ENCODE assay signal across 34 cellular contexts in the genomic region with DNA sequence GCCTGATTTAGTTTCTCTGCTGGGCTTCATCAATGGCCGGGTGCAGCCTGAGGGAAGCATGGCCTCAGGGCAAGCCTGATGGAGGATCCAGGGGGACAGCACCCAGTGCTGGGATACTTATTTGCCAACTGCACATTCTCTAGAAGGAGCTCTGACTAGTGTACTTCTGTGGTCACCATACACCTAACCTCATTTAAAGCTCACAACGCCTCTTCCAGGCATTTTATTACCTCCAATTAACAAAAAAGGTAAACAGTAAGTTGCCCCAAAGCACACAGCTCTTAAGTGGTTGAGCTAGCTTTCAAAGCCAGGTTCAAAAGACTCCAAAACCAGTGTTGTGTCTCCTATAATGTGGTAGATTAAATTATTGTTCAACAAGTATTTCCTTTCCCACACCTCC. TPM values are rescaled to one million over a fixed set of nuclear protein-coding genes. Genes with fewer than 3 reads are reported as not detected.
A peak's percentile ranks its signal among the peaks of the same experiment; 100 is the strongest.
DNase-seq lines count a peak whose midpoint lies in the region; ATAC-seq and TF ChIP-seq lines count a peak whose summit lies in the region.
"Had no signal": no experiment of that assay in that cellular context is flagged by ENCODE, and none has a peak within 500 bp of the region (broad histone marks: within the 10 kb centered on the region; RNA-seq: fewer than 3 reads in every experiment).

No MANE protein-coding gene starts in this region.

- no peaks in the 10 kb centered on the region for H3K79me2 ChIP-seq in OCI-LY7 (ENCODE audit: insufficient read depth, low read depth, low read length)

- H2AFZ ChIP-seq in OCI-LY7 (ENCODE audit: low read length): no peak overlapping the region
- H2AFZ ChIP-seq: PC-9 had no signal

- no peak for TF ChIP-seq CTCF in HEK293 (tag by site-specific recombination; IDR thresholded peaks at IDR 0.05)
- no peak for TF ChIP-seq CTCF in Calu3 (IDR thresholded peaks at IDR 0.05; ENCODE audit: unreplicated experiment)
- no peak for TF ChIP-seq CTCF in OCI-LY7 (conservative IDR thresholded peaks at IDR 0.05; ENCODE audit: low read length)

- H3K27me3 Mint-ChIP-seq in memory B cell: no peaks in the 10 kb centered on the region
- no peaks in the 10 kb centered on the region for H3K27me3 Mint-ChIP-seq in Calu3 (ENCODE audit: unreplicated experiment)
- H3K27me3 Mint-ChIP-seq: activated B cell treated with CpG ODN at 0.5 μM for 24 hours; activated CD4-positive, alpha-beta T cell treated with anti-CD3 and anti-CD28 coated beads, Interleukin-2, amount 10 ng/mL, durations not matched to agents 7 days and 5 days; activated naive CD8-positive, alpha-beta T cell treated with anti-CD3 and anti-CD28 coated beads, Interleukin-2, amount 10 ng/mL, durations not matched to agents 7 days and 5 days; CD4-positive, CD25-positive, alpha-beta regulatory T cell; stimulated activated memory B cell treated with anti-CD40 and anti-IgM and Interleukin-4, amounts not matched to agents 10 μg/mL and 1 μg/mL and 100 μg/mL, for 72 hours had no signal

- peaks cover 3% of the 10 kb centered on the region for H3K9me3 Mint-ChIP-seq in memory B cell
- peaks cover 2% of the 10 kb centered on the region for H3K9me3 Mint-ChIP-seq in Calu3 (ENCODE audit: low read depth, unreplicated experiment)
- H3K9me3 Mint-ChIP-seq: activated CD4-positive, alpha-beta T cell treated with anti-CD3 and anti-CD28 coated beads, Interleukin-2, amount 10 ng/mL, durations not matched to agents 7 days and 5 days; activated naive CD8-positive, alpha-beta T cell treated with anti-CD3 and anti-CD28 coated beads, Interleukin-2, amount 10 ng/mL, durations not matched to agents 7 days and 5 days; activated T-cell treated with anti-CD3 and anti-CD28 coated beads, Interleukin-2, amount 50 U/mL, for 24 hours had no signal

- CTCF ChIA-PET in HEK293 (lab: Yijun Ruan, JAX): interaction anchor here (0.5 kb wide), 1 partner anchor 9 kb away, joined by 3 read pairs; no protein-coding TSS in a partner anchor
- CTCF ChIA-PET in Calu3 (lab: Charles Lee): no interaction called here
- CTCF ChIA-PET in OCI-LY7 (lab: Charles Lee; ENCODE audit: unreplicated experiment): interaction anchor here (1.4 kb wide), 1 partner anchor 142 kb away, joined by 3 read pairs; no protein-coding TSS in a partner anchor

- H3K9me3 ChIP-seq in HEK293 (ENCODE audit: control insufficient read depth, insufficient read depth, low read depth, low read length) (no peaks in the 10 kb centered on the region), OCI-LY7 (ENCODE audit: low read length) (no peaks in the 10 kb centered on the region)
- H3K9me3 ChIP-seq: gastroesophageal sphincter, pancreas, upper lobe of right lung had no signal

- POLR2A ChIA-PET in HEK293 (lab: Yijun Ruan, JAX): interaction anchor here (0.6 kb wide), 1 partner anchor 65 kb away, joined by 3 read pairs; no protein-coding TSS in a partner anchor
- POLR2A ChIA-PET in OCI-LY7 (lab: Charles Lee): interaction anchor here (0.6 to 1.1 kb wide), 3 partner anchors 10 to 186 kb away, joined by 3 read pairs; no protein-coding TSS in a partner anchor

- H3K36me3 ChIP-seq in HEK293 (ENCODE audit: control insufficient read depth in 2 of 2, insufficient read depth in 1 of 2, low read length in 2 of 2): no peaks in the 10 kb centered on the region
- no peaks in the 10 kb centered on the region for H3K36me3 ChIP-seq in OCI-LY7 (ENCODE audit: insufficient read depth, low read length)
- H3K36me3 ChIP-seq: cardiac muscle cell, gastroesophageal sphincter, pancreas, upper lobe of right lung had no signal

- H4K20me1 ChIP-seq in OCI-LY7 (ENCODE audit: insufficient read depth, low read length): no peaks in the 10 kb centered on the region

- intact Hi-C loops in Calu3 (cut with micrococcal nuclease; ENCODE audit: unreplicated experiment): no loop called here
- intact Hi-C loops in OCI-LY7 (cut with micrococcal nuclease; ENCODE audit: unreplicated experiment): no loop called here

- H3K4me1 Mint-ChIP-seq in memory B cell: peaks cover 19% of the 10 kb centered on the region
- peaks cover 7% of the 10 kb centered on the region for H3K4me1 Mint-ChIP-seq in Calu3 (ENCODE audit: low read depth, unreplicated experiment)
- H3K4me1 Mint-ChIP-seq: activated CD4-positive, alpha-beta T cell treated with anti-CD3 and anti-CD28 coated beads, Interleukin-2, amount 10 ng/mL, durations not matched to agents 7 days and 5 days; activated naive CD8-positive, alpha-beta T cell treated with anti-CD3 and anti-CD28 coated beads, Interleukin-2, amount 10 ng/mL, durations not matched to agents 7 days and 5 days; CD4-positive, CD25-positive, alpha-beta regulatory T cell had no signal

- ATAC-seq in memory B cell (ENCODE audit: low read depth) (no peak), GM21515 (IDR thresholded peaks at IDR 0.05; ENCODE audit: unreplicated experiment) (no peak)
- ATAC-seq: gastroesophageal sphincter; left cardiac atrium; pancreas; stimulated activated memory B cell treated with anti-CD40 and anti-IgM and Interleukin-4, amounts not matched to agents 10 μg/mL and 1 μg/mL and 100 μg/mL, for 72 hours; upper lobe of right lung had no signal

- H3K27ac Mint-ChIP-seq in memory B cell (peak overlapping the region; percentile 68), Calu3 (ENCODE audit: unreplicated experiment) (no peak overlapping the region)
- H3K27ac Mint-ChIP-seq: activated naive CD8-positive, alpha-beta T cell treated with anti-CD3 and anti-CD28 coated beads, Interleukin-2, amount 10 ng/mL, durations not matched to agents 7 days and 5 days; activated T-cell treated with anti-CD3 and anti-CD28 coated beads, Interleukin-2, amount 50 U/mL, for 24 hours; CD4-positive, CD25-positive, alpha-beta regulatory T cell had no signal

- H3K4me3 ChIP-seq in HEK293 (ENCODE audit: low read depth, low read length) (no peak overlapping the region), OCI-LY7 (ENCODE audit: low read depth, low read length, poor library complexity, severe bottlenecking) (no peak overlapping the region)
- H3K4me3 ChIP-seq: cardiac muscle cell, gastroesophageal sphincter, pancreas, PC-9, SK-N-MC, upper lobe of right lung had no signal

- H3K9me2 ChIP-seq in OCI-LY7 (ENCODE audit: insufficient read depth, low read length): no peaks in the 10 kb centered on the region

- H3K27ac ChIP-seq in HEK293 (ENCODE audit: extremely low read depth, low read depth, low read length) (peak overlapping the region; percentile 19; the same call in 1 of the 2 replicates), OCI-LY7 (ENCODE audit: low read depth, low read length, poor library complexity, severe bottlenecking) (no peak overlapping the region)
- H3K27ac ChIP-seq: cardiac muscle cell, gastroesophageal sphincter, pancreas, PC-9, SK-N-MC, upper lobe of right lung had no signal

- H3K4me3 Mint-ChIP-seq in memory B cell (no peak overlapping the region), Calu3 (ENCODE audit: low read depth, unreplicated experiment) (no peak overlapping the region)
- H3K4me3 Mint-ChIP-seq: activated B cell treated with CpG ODN at 0.5 μM for 24 hours; activated CD4-positive, alpha-beta T cell treated with anti-CD3 and anti-CD28 coated beads, Interleukin-2, amount 10 ng/mL, durations not matched to agents 7 days and 5 days; activated naive CD8-positive, alpha-beta T cell treated with anti-CD3 and anti-CD28 coated beads, Interleukin-2, amount 10 ng/mL, durations not matched to agents 7 days and 5 days; activated T-cell treated with anti-CD3 and anti-CD28 coated beads, Interleukin-2, amount 50 U/mL, for 24 hours; CD4-positive, CD25-positive, alpha-beta regulatory T cell; stimulated activated memory B cell treated with anti-CD40 and anti-IgM and Interleukin-4, amounts not matched to agents 10 μg/mL and 1 μg/mL and 100 μg/mL, for 72 hours had no signal

- peaks cover 6% of the 10 kb centered on the region for H3K4me1 ChIP-seq in HEK293 (ENCODE audit: control insufficient read depth, insufficient read depth, low read length)
- H3K4me1 ChIP-seq in OCI-LY7 (ENCODE audit: insufficient read depth, low read length, poor library complexity, severe bottlenecking): peaks cover 19% of the 10 kb centered on the region
- H3K4me1 ChIP-seq: gastroesophageal sphincter, pancreas, upper lobe of right lung had no signal

- BruUV-seq in Calu3 (replicated peaks; lab: Mats Ljungman, UMichigan) (no TSS peak), OCI-LY7 (replicated peaks; lab: Mats Ljungman, UMichigan) (no TSS peak)

- H3K4me2 ChIP-seq in OCI-LY7 (ENCODE audit: low read length): no peak overlapping the region
- H3K4me2 ChIP-seq: PC-9 had no signal

- H3K36me3 Mint-ChIP-seq in memory B cell (peaks cover 2% of the 10 kb centered on the region), Calu3 (ENCODE audit: insufficient read depth, unreplicated experiment) (no peaks in the 10 kb centered on the region)
- H3K36me3 Mint-ChIP-seq: activated naive CD8-positive, alpha-beta T cell treated with anti-CD3 and anti-CD28 coated beads, Interleukin-2, amount 10 ng/mL, durations not matched to agents 7 days and 5 days; CD4-positive, CD25-positive, alpha-beta regulatory T cell; stimulated activated memory B cell treated with anti-CD40 and anti-IgM and Interleukin-4, amounts not matched to agents 10 μg/mL and 1 μg/mL and 100 μg/mL, for 72 hours had no signal

- DNase-seq in NCI-H1105 treated with DMSO at 0.1 percent for 48 hours (lab: John Stamatoyannopoulos, UW): peak; percentile 6
- no peak for DNase-seq in NCI-H1105 (lab: John Stamatoyannopoulos, UW)
- DNase-seq in NCI-H748 treated with DMSO at 0.1 percent for 48 hours (lab: John Stamatoyannopoulos, UW): peak; percentile 67
- no peak for DNase-seq in memory B cell (ENCODE audit: low spot score in 2 of 2)
- no peak for DNase-seq in Calu3
- no peak for DNase-seq in OCI-LY7 (ENCODE audit: low spot score)
- DNase-seq: activated B cell treated with CpG ODN at 0.5 μM for 24 hours; activated CD4-positive, alpha-beta T cell treated with anti-CD3 and anti-CD28 coated beads, Interleukin-2, amount 10 ng/mL, durations not matched to agents 7 days and 5 days; activated effector memory CD4-positive, alpha-beta T cell treated with anti-CD3 and anti-CD28 coated beads, Interleukin-2, amount 50 U/mL, for 16 hours; activated naive CD8-positive, alpha-beta T cell treated with anti-CD3 and anti-CD28 coated beads, Interleukin-2, amount 10 ng/mL, durations not matched to agents 7 days and 5 days; activated T-cell treated with anti-CD3 and anti-CD28 coated beads, Interleukin-2, amount 50 U/mL, for 24 hours; aorta; CD4-positive, CD25-positive, alpha-beta regulatory T cell; effector CD4-positive, alpha-beta T cell; H7; hippocampal formation; left cardiac atrium; NCI-H1436 treated with DMSO at 0.1 percent for 48 hours; NCI-H226; pancreas; PC-9; retina; upper lobe of right lung had no signal

TF ChIP-seq in HEK293, 187 proteins besides CTCF, POLR2A, EP300 and RAD21 (continues in another document):
- TF ChIP-seq ZNF350 (tag by site-specific recombination; IDR thresholded peaks at IDR 0.05) (no peak), TCF7L2 (IDR thresholded peaks at IDR 0.05; ENCODE audit: borderline replicate concordance, low read depth, low read length) (0 out of 2 replicates have a peak, but pooled peaks have one; percentile 49), BCL11A (tag by site-specific recombination; IDR thresholded peaks at IDR 0.05; ENCODE audit: low read depth) (no peak), ZSCAN30 (tag by site-specific recombination; IDR thresholded peaks at IDR 0.05) (no peak), BCL11B (tag by site-specific recombination; IDR thresholded peaks at IDR 0.05; ENCODE audit: low read depth) (no peak)

RNA-seq across cellular contexts. Expression of a gene that starts 26.8 kb away (rescaled TPM):
- total RNA-seq in Calu3 (2022): not detected in 2 replicates
- total RNA-seq in OCI-LY7 (2014; rRNA removed; shearing (Covaris generic)): not detected in 2 replicates
- not detected in 2 replicates for total RNA-seq in OCI-LY7 (2022)
- total RNA-seq: activated B cell treated with CpG ODN at 0.5 μM for 24 hours; activated CD4-positive, alpha-beta T cell treated with anti-CD3 and anti-CD28 coated beads, Interleukin-2, amount 10 ng/mL, durations not matched to agents 7 days and 5 days; activated naive CD8-positive, alpha-beta T cell treated with anti-CD3 and anti-CD28 coated beads, Interleukin-2, amount 10 ng/mL, durations not matched to agents 7 days and 5 days; aorta; cardiac muscle cell; CD4-positive, CD25-positive, alpha-beta regulatory T cell; gastroesophageal sphincter; H7; HT1080; left cardiac atrium; M059J; pancreas; PC-9; skeletal muscle tissue; subcutaneous adipose tissue; T-helper 1 cell treated with Interleukin-12 subunit alpha and Interleukin-12 subunit beta and Interleukin-4 antibody, amounts not matched to agents 30 ng/mL and 1 ng/mL, for 36 hours; upper lobe of right lung had no signal

Comparison
In these comparisons a context has a peak if more than half of its experiments do, and no peak if none do; other contexts are left out.
1. DNase-seq: peak in NCI-H1105 treated with DMSO at 0.1 percent for 48 hours (single experiment) and NCI-H748 treated with DMSO at 0.1 percent for 48 hours (single experiment); none in NCI-H1105 (single experiment), memory B cell (0 of 2), Calu3 (single experiment) and OCI-LY7 (single experiment).